ENCODE assay signal across 9 cellular contexts in genomic region chr4:95362906-95363578, GRCh38.
DNase-seq lines count a peak whose midpoint lies in the region; ATAC-seq, FAIRE-seq and TF ChIP-seq lines count a peak whose summit lies in the region.
"Had no signal": no experiment of that assay in that cellular context is flagged by ENCODE, and none has a peak within 500 bp of the region (broad histone marks: within the 10 kb centered on the region; RNA-seq: fewer than 3 reads in every experiment).

No MANE protein-coding gene starts in this region.

- TF ChIP-seq RAD21 in H1 (IDR thresholded peaks at IDR 0.05 in 1 of 2, conservative IDR thresholded peaks at IDR 0.05 in 1 of 2; ENCODE audit: low read depth in 2 of 2, low read length in 2 of 2) = peak; percentile 9 to 31; a peak in 3 of 4 replicates

- no peak overlapping the region for H3K18ac ChIP-seq in H1 (ENCODE audit: extremely low read depth, low read length)

- ATAC-seq in HG03342 (IDR thresholded peaks at IDR 0.05; ENCODE audit: unreplicated experiment) = no peak

- H2BK15ac ChIP-seq in H1 (ENCODE audit: low read length) = no peak overlapping the region

- H3K79me2 ChIP-seq in H1 (ENCODE audit: control insufficient read depth in 1 of 2, insufficient read depth in 2 of 2, low read length in 2 of 2) = no peaks in the 10 kb centered on the region

- no peak overlapping the region for H3K4ac ChIP-seq in H1 (replicated peaks; ENCODE audit: insufficient read length, low read depth, low read length)

- no peaks in the 10 kb centered on the region for H3K9me3 ChIP-seq in H1 (ENCODE audit: insufficient read depth in 2 of 2, low read depth in 1 of 2, low read length in 1 of 2)
- H3K9me3 ChIP-seq in ovary = no peaks in the 10 kb centered on the region

- no peak overlapping the region for H2BK12ac ChIP-seq in H1 (ENCODE audit: low read depth, low read length)

- no peak overlapping the region for H2AK5ac ChIP-seq in H1 (ENCODE audit: low read depth, low read length)

- no peak overlapping the region for H3K14ac ChIP-seq in H1 (ENCODE audit: insufficient read length)

- H3K9ac ChIP-seq in H1 (replicated peaks in 1 of 4; ENCODE audit: extremely low read depth in 1 of 4, low read depth in 3 of 4, low read length in 3 of 4) = no peak overlapping the region

- H3K27ac ChIP-seq in H1 (ENCODE audit: low read depth, low read length) (no peak overlapping the region), ovary (no peak overlapping the region)

- CTCF ChIA-PET in H1 (lab: Charles Lee; ENCODE audit: partially characterized antibody) = interaction anchor here (0.8 to 1.7 kb wide), 12 partner anchors 9 to 194 kb away, joined by 3 to 7 read pairs (median 3); no protein-coding TSS in a partner anchor

- no peak overlapping the region for H3K4me2 ChIP-seq in H1 (ENCODE audit: insufficient read depth in 1 of 2, low read depth in 2 of 2, low read length in 2 of 2)

- H3K36me3 ChIP-seq in H1 (ENCODE audit: control insufficient read depth in 2 of 4, insufficient read depth in 4 of 4, low read length in 3 of 4) (no peaks in the 10 kb centered on the region), ovary (no peaks in the 10 kb centered on the region)

- peak; percentile 24 for FAIRE-seq in H1 (lab: Jason Lieb, UNC)

- H3K27me3 ChIP-seq in H1 (replicated peaks in 1 of 4; ENCODE audit: control insufficient read depth in 3 of 4, extremely low read depth in 1 of 4, insufficient read depth in 3 of 4, low read length in 3 of 4) (no peaks in the 10 kb centered on the region), ovary (no peaks in the 10 kb centered on the region)

- H3K79me1 ChIP-seq in H1 (ENCODE audit: low read depth, low read length) = no peaks in the 10 kb centered on the region

- H4K5ac ChIP-seq in H1 (ENCODE audit: insufficient read length, low read depth, low read length) = no peak overlapping the region

- no peak overlapping the region for H3K23ac ChIP-seq in H1 (ENCODE audit: insufficient read length)

- H4K8ac ChIP-seq in H1 (ENCODE audit: extremely low read depth, insufficient read depth, low read length) = no peak overlapping the region

- no peak overlapping the region for H3K56ac ChIP-seq in H1 (replicated peaks; ENCODE audit: insufficient read length, low read depth, low read length)

- POLR2A ChIA-PET in H1 (lab: Charles Lee; ENCODE audit: partially characterized antibody) = no interaction called here

- no peak overlapping the region for H4K91ac ChIP-seq in H1 (replicated peaks; ENCODE audit: insufficient read length, low read length)

- H3K4me3 ChIP-seq in H1 (ENCODE audit: extremely low read depth in 1 of 4, insufficient read depth in 2 of 4, low read depth in 3 of 4, low read length in 4 of 4) (no peak overlapping the region), ovary (no peak overlapping the region)

- TF ChIP-seq POLR2A in H1 (IDR thresholded peaks at IDR 0.05; ENCODE audit: control extremely low read depth in 1 of 2, low read depth in 2 of 2, low read length in 2 of 2) (no peak), ovary (IDR thresholded peaks at IDR 0.05) (no peak)

- H3K23me2 ChIP-seq in H1 (ENCODE audit: low read depth, low read length) = no peaks in the 10 kb centered on the region

- intact Hi-C loops in ovary (cut with DNase I) = loop anchor here in 1 of 4 donors (5.0 kb wide), 1 partner anchor 171 kb away; no protein-coding TSS in a partner anchor

- H2AFZ ChIP-seq in H1 (ENCODE audit: low read length) = no peak overlapping the region

- no peak overlapping the region for H2BK5ac ChIP-seq in H1 (ENCODE audit: low read depth, low read length)

- peak; percentile 11 for DNase-seq in NCI-H1092 treated with DMSO at 0.1 percent for 48 hours (lab: John Stamatoyannopoulos, UW)
- no peak for DNase-seq in NCI-H1092 (lab: John Stamatoyannopoulos, UW)
- peak; percentile 60 for DNase-seq in NCI-H345 (lab: John Stamatoyannopoulos, UW)
- peak in 1 of 2 experiments; percentile 55 for DNase-seq in H1 (ENCODE audit: low read depth in 1 of 2, low spot score in 2 of 2)
- DNase-seq in ovary = peak; percentile 20 to 56 (median 39)
- no peak for DNase-seq in HuH-7.5 (ENCODE audit: low spot score)
- no peak for DNase-seq in NCI-H146 (lab: John Stamatoyannopoulos, UW)
- DNase-seq: 8988T had no signal

- no peak overlapping the region for H2BK120ac ChIP-seq in H1 (replicated peaks; ENCODE audit: low read depth, low read length)

- TF ChIP-seq CTCF in H1 (IDR thresholded peaks at IDR 0.05; ENCODE audit: control extremely low read depth in 1 of 3, insufficient read depth in 1 of 3, low read depth in 1 of 3, low read length in 3 of 3) = peak in 2 of 3 experiments; percentile 37 to 52; a peak in 3 of 4 replicates
- peak in 1 of 3 donors; percentile 17 for TF ChIP-seq CTCF in ovary (IDR thresholded peaks at IDR 0.05)

- no peaks in the 10 kb centered on the region for H4K20me1 ChIP-seq in H1 (replicated peaks in 1 of 2; ENCODE audit: control insufficient read depth in 1 of 2, insufficient read depth in 2 of 2, low read length in 2 of 2)

- peaks cover 0 to 2% (median 0%) of the 10 kb centered on the region in 4 experiments; a peak in 1 of 7 replicates for H3K4me1 ChIP-seq in H1 (replicated peaks in 1 of 4; ENCODE audit: control insufficient read depth in 3 of 4, insufficient read depth in 4 of 4, low read length in 3 of 4)
- H3K4me1 ChIP-seq in ovary (ENCODE audit: insufficient read depth) = peaks cover 3% of the 10 kb centered on the region

- H2BK20ac ChIP-seq in H1 (ENCODE audit: low read length) = no peak overlapping the region

- TF ChIP-seq EP300 in H1 (IDR thresholded peaks at IDR 0.05; ENCODE audit: borderline replicate concordance in 1 of 2, low read depth in 2 of 2, low read length in 2 of 2) (no peak), ovary (IDR thresholded peaks at IDR 0.05) (no peak)

- 79% methylated on average over 7 of the region's 7 CpGs; no CpG with 5 or more reads in 1 of the 2 experiments for whole genome bisulfite sequencing in H1 (ENCODE audit: extremely low coverage in 1 of 2, insufficient coverage in 1 of 2, insufficient read length in 1 of 2, insufficient replicate concordance in 2 of 2, low coverage in 1 of 2, low lambda C conversion rate in 2 of 2, missing lambda C conversion rate in 1 of 2), 2 experiments
- 4 to 12% (median 9%) methylated on average over 7 of the region's 7 CpGs for WGBS in ovary, 3 donors

TF ChIP-seq in H1, 55 proteins besides CTCF, POLR2A, EP300 and RAD21:
- TF ChIP-seq BACH1 (IDR thresholded peaks at IDR 0.05; ENCODE audit: low read length) (no peak), SIX5 (IDR thresholded peaks at IDR 0.05; ENCODE audit: low read depth, low read length) (peak; percentile 45; the same call in 1 of the 2 replicates), EZH2 (IDR thresholded peaks at IDR 0.05; ENCODE audit: low read depth, low read length, severe bottlenecking) (no peak), TAF7 (optimal IDR thresholded peaks at IDR 0.05; ENCODE audit: borderline replicate concordance, low read depth, low read length) (no peak)
- TF ChIP-seq, protein P1, sequence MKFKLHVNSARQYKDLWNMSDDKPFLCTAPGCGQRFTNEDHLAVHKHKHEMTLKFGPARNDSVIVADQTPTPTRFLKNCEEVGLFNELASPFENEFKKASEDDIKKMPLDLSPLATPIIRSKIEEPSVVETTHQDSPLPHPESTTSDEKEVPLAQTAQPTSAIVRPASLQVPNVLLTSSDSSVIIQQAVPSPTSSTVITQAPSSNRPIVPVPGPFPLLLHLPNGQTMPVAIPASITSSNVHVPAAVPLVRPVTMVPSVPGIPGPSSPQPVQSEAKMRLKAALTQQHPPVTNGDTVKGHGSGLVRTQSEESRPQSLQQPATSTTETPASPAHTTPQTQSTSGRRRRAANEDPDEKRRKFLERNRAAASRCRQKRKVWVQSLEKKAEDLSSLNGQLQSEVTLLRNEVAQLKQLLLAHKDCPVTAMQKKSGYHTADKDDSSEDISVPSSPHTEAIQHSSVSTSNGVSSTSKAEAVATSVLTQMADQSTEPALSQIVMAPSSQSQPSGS (IDR thresholded peaks at IDR 0.05; ENCODE audit: low read length) = no peak

Comparison
In these comparisons a context has a peak if more than half of its experiments do, and no peak if none do; other contexts are left out.
1. DNase-seq: peak in NCI-H1092 treated with DMSO at 0.1 percent for 48 hours (single experiment), NCI-H345 (single experiment) and ovary (5 of 5); none in NCI-H1092 (single experiment), HuH-7.5 (single experiment) and NCI-H146 (single experiment).